In the genomic region with DNA sequence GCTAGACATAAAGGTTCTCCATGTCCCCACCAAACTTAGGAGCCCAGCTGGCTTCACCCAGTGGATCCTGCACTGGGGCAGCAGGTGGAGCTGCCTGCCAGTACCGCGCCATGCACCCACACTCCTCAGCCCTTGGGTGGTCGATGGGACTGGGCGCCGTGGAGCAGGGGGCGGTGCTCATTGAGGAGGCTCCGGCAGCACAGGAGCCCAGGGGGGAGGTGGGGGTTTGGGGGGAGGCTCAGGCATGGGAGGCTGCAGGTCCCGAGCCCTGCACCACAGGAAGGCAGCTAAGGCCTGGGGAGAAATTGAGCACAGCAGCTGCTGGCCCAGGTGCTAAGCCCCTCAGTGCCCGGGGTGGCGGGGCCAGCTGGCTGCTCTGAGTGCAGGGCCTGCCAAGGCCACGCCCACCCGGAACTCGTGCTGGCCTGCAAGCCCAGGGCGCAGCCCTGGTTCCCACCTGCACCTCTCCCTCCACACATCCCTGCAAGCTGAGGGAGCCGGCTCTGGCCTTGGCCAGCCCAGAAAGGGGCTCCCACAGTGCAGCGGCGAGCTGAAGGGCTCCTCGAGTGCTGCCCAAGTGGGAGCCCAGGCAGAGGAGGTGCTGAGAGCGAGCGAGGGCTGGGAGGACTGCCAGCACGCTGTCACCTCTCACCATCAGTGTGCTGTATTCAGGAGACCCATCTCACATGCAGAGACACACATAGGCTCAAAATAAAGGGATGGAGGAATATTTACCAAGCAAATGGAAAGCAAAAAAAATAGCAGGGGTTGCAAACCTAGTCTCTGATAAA, we compare ENCODE assay signal across 6 cellular contexts.
DNase-seq lines count a peak whose midpoint lies in the region; ATAC-seq, FAIRE-seq and TF ChIP-seq lines count a peak whose summit lies in the region.
"Not testable (repeated sequence)": the region's sequence is repeated elsewhere in the genome, so short reads cannot be mapped to it uniquely, and the experiment has no call there.

No MANE protein-coding gene starts in this region.

- peak in 1 of 2 donors; percentile 51 for ATAC-seq in lower lobe of right lung
- not testable (repeated sequence) for ATAC-seq in upper lobe of left lung (ENCODE audit: low FRiP score in 2 of 2)

- not testable (repeated sequence) for H3K4me1 ChIP-seq in kidney (ENCODE audit: control insufficient read depth in 1 of 2, insufficient read depth in 1 of 2, low read depth in 1 of 2, low read length in 2 of 2); lower lobe of right lung; upper lobe of left lung

- H3K36me3 Mint-ChIP-seq in nephron progenitor cell (ENCODE audit: low read depth) = not testable (repeated sequence)

- not testable (repeated sequence) for H3K4me3 ChIP-seq in kidney (ENCODE audit: low read length in 2 of 2); lower lobe of right lung; upper lobe of left lung

- WGBS in upper lobe of left lung, 2 donors = 80 to 82% methylated on average over 10 to 18 of the region's 21 CpGs

- H3K27me3 ChIP-seq in lower lobe of right lung (ENCODE audit: low read depth); upper lobe of left lung: not testable (repeated sequence)

- not testable (repeated sequence) for H3K27ac Mint-ChIP-seq in nephron progenitor cell

- H3K9ac ChIP-seq in kidney (ENCODE audit: low read length in 2 of 2) = not testable (repeated sequence)

- H3K27me3 Mint-ChIP-seq in nephron progenitor cell (ENCODE audit: low read depth, poor library complexity) = not testable (repeated sequence)

- not testable (repeated sequence) for TF ChIP-seq POLR2A in upper lobe of left lung (IDR thresholded peaks at IDR 0.05)

- not testable (repeated sequence) for H3K36me3 ChIP-seq in kidney (ENCODE audit: control insufficient read depth in 1 of 2, insufficient read depth in 2 of 2, low read length in 2 of 2); lower lobe of right lung; upper lobe of left lung

- DNase-seq in NCI-H2029 (lab: John Stamatoyannopoulos, UW) (peak; percentile 14), SHP77 (lab: John Stamatoyannopoulos, UW) (peak; percentile 48 to 84), kidney (peak; percentile 68), lower lobe of right lung (peak; percentile 59), upper lobe of left lung (peak; percentile 30 to 74)
- not testable (repeated sequence) for DNase-seq in nephron progenitor cell

- intact Hi-C loops in kidney (cut with DNase I); lower lobe of right lung (cut with DNase I): not testable (repeated sequence)

- peaks cover 24% of the 10 kb centered on the region for H3K9me3 Mint-ChIP-seq in nephron progenitor cell

- H3K4me3 Mint-ChIP-seq in nephron progenitor cell = peak overlapping the region; percentile 16

- not testable (repeated sequence) for TF ChIP-seq CTCF in kidney (IDR thresholded peaks at IDR 0.05; ENCODE audit: borderline replicate concordance, extremely low read depth, insufficient read depth); lower lobe of right lung (IDR thresholded peaks at IDR 0.05); nephron progenitor cell (IDR thresholded peaks at IDR 0.05); upper lobe of left lung (IDR thresholded peaks at IDR 0.05)

- TF ChIP-seq EP300 in upper lobe of left lung (IDR thresholded peaks at IDR 0.05) = not testable (repeated sequence)

- not testable (repeated sequence) for FAIRE-seq in kidney (lab: Jason Lieb, UNC)

- not testable (repeated sequence) for H3K4me1 Mint-ChIP-seq in nephron progenitor cell

- H3K27ac ChIP-seq in kidney (ENCODE audit: low read depth in 2 of 2, low read length in 2 of 2); lower lobe of right lung; upper lobe of left lung: not testable (repeated sequence)

- not testable (repeated sequence) for H3K9me3 ChIP-seq in kidney (ENCODE audit: control insufficient read depth in 1 of 2, low read length in 2 of 2); lower lobe of right lung; upper lobe of left lung
